ENCODE assay signal across 1 cellular context in the genomic region with DNA sequence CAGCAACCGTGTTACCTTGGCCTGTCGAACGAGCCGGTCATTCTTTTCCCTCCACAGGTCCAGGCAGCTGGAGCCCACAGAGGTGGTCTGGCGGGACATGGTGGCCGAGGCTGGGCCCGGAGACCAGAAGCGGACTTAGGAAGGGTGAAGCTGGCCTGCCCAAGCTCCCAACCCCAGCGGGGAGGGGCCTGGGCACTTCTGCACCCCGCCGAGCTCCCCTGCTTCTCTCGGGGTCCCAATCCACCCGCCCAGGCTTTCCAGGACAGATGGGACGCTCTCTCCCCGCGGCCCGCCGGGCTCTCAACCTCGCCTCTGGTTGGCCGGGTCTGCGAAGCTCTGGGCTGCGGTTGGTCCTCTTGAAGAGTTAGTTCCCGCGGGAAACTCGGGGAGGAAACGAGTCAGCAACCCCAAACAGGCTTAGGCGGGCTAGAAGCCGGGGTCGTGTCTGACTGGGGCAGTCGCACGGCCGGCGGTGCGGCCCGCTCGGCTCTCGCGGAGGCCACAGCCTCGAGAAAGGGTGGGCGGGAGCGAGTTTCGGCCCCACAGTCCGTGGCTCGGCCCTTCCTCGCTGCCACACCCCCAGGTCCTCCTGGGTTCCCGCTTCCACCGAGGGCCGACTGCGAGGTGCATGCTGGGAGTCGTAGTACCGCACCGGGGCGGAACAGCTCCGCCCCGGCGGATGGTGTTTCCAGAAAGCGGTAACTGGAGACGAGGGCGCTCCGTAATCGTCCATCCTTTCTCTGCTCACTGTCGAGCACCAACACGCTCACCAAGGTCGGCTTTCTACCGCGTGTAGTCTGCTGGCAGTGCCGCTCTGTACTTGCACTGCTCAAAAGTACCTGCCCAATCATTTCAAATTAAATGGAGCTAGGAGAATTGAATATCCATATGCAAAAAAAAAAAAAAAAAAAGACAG.
TF ChIP-seq lines count a peak whose summit lies in the region.

TSS of gene FANCG (minus strand) at position 517 of the 916 bp plus-strand sequence. CDS start at position 99, 418 bp downstream.

TF ChIP-seq in K562, 482 proteins besides CTCF, POLR2A, EP300 and RAD21 (continued from another document and continues in another):
- TF ChIP-seq REST (CRISPR knock-in tag; IDR thresholded peaks at IDR 0.05; ENCODE audit: low read depth) = peak; percentile 64; the same call in 1 of the 2 replicates
- TF ChIP-seq, protein P1, sequence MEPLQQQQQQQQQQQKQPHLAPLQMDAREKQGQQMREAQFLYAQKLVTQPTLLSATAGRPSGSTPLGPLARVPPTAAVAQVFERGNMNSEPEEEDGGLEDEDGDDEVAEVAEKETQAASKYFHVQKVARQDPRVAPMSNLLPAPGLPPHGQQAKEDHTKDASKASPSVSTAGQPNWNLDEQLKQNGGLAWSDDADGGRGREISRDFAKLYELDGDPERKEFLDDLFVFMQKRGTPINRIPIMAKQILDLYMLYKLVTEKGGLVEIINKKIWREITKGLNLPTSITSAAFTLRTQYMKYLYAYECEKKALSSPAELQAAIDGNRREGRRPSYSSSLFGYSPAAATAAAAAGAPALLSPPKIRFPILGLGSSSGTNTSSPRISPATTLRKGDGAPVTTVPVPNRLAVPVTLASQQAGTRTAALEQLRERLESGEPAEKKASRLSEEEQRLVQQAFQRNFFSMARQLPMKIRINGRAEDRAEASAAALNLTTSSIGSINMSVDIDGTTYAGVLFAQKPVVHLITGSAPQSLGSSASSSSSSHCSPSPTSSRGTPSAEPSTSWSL (CRISPR knock-in tag; IDR thresholded peaks at IDR 0.05; ENCODE audit: borderline replicate concordance) = no peak
- TF ChIP-seq, protein P2, sequence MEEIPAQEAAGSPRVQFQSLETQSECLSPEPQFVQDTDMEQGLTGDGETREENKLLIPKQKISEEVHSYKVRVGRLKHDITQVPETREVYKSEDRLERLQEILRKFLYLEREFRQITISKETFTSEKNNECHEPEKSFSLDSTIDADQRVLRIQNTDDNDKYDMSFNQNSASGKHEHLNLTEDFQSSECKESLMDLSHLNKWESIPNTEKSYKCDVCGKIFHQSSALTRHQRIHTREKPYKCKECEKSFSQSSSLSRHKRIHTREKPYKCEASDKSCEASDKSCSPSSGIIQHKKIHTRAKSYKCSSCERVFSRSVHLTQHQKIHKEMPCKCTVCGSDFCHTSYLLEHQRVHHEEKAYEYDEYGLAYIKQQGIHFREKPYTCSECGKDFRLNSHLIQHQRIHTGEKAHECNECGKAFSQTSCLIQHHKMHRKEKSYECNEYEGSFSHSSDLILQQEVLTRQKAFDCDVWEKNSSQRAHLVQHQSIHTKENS (CRISPR knock-in tag; IDR thresholded peaks at IDR 0.05) = no peak
- TF ChIP-seq THRB (CRISPR knock-in tag; conservative IDR thresholded peaks at IDR 0.05) = no peak
- peak; percentile 47 for TF ChIP-seq EGR1 (conservative IDR thresholded peaks at IDR 0.05)
- TF ChIP-seq LEF1 (IDR thresholded peaks at IDR 0.05) = no peak
- no peak for TF ChIP-seq SMARCE1 (IDR thresholded peaks at IDR 0.05)
- no peak for TF ChIP-seq BRD4 (IDR thresholded peaks at IDR 0.05)
- no peak for TF ChIP-seq ZNF780A (CRISPR knock-in tag; IDR thresholded peaks at IDR 0.05)
- no peak for TF ChIP-seq ARNT (IDR thresholded peaks at IDR 0.05)
- 0 out of 2 replicates have a peak, but pooled peaks have one; percentile 21 for TF ChIP-seq ZNF76 (CRISPR knock-in tag; IDR thresholded peaks at IDR 0.05; ENCODE audit: borderline replicate concordance)
- no peak for TF ChIP-seq EWSR1 (IDR thresholded peaks at IDR 0.05; ENCODE audit: borderline replicate concordance, low read depth, partially characterized antibody)
- TF ChIP-seq ZNF668 (CRISPR knock-in tag; IDR thresholded peaks at IDR 0.05) = no peak
- TF ChIP-seq TBL1XR1 (IDR thresholded peaks at IDR 0.05; ENCODE audit: low read length in 2 of 2) = no peak
- no peak for TF ChIP-seq ZNF431 (CRISPR knock-in tag; IDR thresholded peaks at IDR 0.05)
- TF ChIP-seq ZNF253 (CRISPR knock-in tag; conservative IDR thresholded peaks at IDR 0.05) = no peak
- no peak for TF ChIP-seq TSHZ1 (CRISPR knock-in tag; IDR thresholded peaks at IDR 0.05)
- TF ChIP-seq RUNX1 (IDR thresholded peaks at IDR 0.05; ENCODE audit: low read depth) = no peak
- no peak; the same call in 1 of the 2 replicates for TF ChIP-seq JUND (IDR thresholded peaks at IDR 0.05; ENCODE audit: borderline replicate concordance, low read depth, low read length)
- no peak for TF ChIP-seq JUND (tag; IDR thresholded peaks at IDR 0.05; ENCODE audit: borderline replicate concordance, low read depth, low read length)
- no peak for TF ChIP-seq ZNF277 (CRISPR knock-in tag; IDR thresholded peaks at IDR 0.05; ENCODE audit: borderline replicate concordance)
- TF ChIP-seq SMAD2 (IDR thresholded peaks at IDR 0.05; ENCODE audit: low read depth, low read length) = no peak
- TF ChIP-seq PBX2 (CRISPR knock-in tag; IDR thresholded peaks at IDR 0.05; ENCODE audit: low read depth) = no peak
- TF ChIP-seq PBX2 (tag; conservative IDR thresholded peaks at IDR 0.05; ENCODE audit: low read depth) = no peak
- TF ChIP-seq ERF (CRISPR knock-in tag; IDR thresholded peaks at IDR 0.05) = 0 out of 2 replicates have a peak, but pooled peaks have one; percentile 52
- no peak for TF ChIP-seq NFIX (CRISPR knock-in tag; IDR thresholded peaks at IDR 0.05; ENCODE audit: low read depth)
- TF ChIP-seq HLTF (IDR thresholded peaks at IDR 0.05) = no peak
- TF ChIP-seq WHSC1 (IDR thresholded peaks at IDR 0.05; ENCODE audit: low read length) = no peak
- no peak for TF ChIP-seq CC2D1A (IDR thresholded peaks at IDR 0.05)
- TF ChIP-seq SMARCA5 (IDR thresholded peaks at IDR 0.05) = no peak
- TF ChIP-seq SETDB1 (IDR thresholded peaks at IDR 0.05; ENCODE audit: low read length) = no peak
- TF ChIP-seq ZBED1 (IDR thresholded peaks at IDR 0.05) = no peak
- TF ChIP-seq CREB3 (tag; conservative IDR thresholded peaks at IDR 0.05; ENCODE audit: low read depth) = no peak
- TF ChIP-seq MTA3 (IDR thresholded peaks at IDR 0.05; ENCODE audit: borderline replicate concordance) = peak; percentile 51; the same call in 1 of the 2 replicates
- TF ChIP-seq, protein P3, sequence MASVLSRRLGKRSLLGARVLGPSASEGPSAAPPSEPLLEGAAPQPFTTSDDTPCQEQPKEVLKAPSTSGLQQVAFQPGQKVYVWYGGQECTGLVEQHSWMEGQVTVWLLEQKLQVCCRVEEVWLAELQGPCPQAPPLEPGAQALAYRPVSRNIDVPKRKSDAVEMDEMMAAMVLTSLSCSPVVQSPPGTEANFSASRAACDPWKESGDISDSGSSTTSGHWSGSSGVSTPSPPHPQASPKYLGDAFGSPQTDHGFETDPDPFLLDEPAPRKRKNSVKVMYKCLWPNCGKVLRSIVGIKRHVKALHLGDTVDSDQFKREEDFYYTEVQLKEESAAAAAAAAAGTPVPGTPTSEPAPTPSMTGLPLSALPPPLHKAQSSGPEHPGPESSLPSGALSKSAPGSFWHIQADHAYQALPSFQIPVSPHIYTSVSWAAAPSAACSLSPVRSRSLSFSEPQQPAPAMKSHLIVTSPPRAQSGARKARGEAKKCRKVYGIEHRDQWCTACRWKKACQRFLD (CRISPR knock-in tag; IDR thresholded peaks at IDR 0.05) = no peak
